Comparison of ENCODE assay signal across 1 cellular context in the genomic region with DNA sequence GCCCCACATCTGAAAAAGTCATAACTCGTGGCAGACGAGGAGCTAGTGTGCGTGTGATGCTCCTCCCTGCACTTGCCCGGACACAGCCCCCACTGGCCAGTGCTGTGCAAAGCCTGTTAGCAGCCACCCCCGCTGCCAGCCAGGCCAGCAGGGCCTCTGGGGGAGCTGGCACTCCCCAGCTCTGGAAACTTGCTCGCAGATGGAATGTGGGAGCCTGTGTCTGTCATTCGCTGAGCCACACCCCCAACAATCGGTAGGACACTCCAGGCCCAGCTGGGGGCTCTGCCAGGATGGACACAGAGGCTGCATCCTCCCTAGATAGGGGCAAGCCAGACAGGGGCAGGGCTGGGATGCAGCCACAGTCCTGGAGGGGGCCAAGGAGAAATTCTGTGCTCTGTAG.
TF ChIP-seq lines count a peak whose summit lies in the region.

No MANE protein-coding gene starts in this region.

TF ChIP-seq in WTC11, 78 proteins besides CTCF, POLR2A, EP300 and RAD21 (continued from another document):
- TF ChIP-seq SMAD3 (CRISPR knock-in tag; IDR thresholded peaks at IDR 0.05; ENCODE audit: borderline replicate concordance) (no peak), AFF4 (CRISPR knock-in tag; IDR thresholded peaks at IDR 0.05; ENCODE audit: borderline replicate concordance) (no peak), EMX1 (CRISPR knock-in tag; IDR thresholded peaks at IDR 0.05) (no peak)
- TF ChIP-seq, protein P1, sequence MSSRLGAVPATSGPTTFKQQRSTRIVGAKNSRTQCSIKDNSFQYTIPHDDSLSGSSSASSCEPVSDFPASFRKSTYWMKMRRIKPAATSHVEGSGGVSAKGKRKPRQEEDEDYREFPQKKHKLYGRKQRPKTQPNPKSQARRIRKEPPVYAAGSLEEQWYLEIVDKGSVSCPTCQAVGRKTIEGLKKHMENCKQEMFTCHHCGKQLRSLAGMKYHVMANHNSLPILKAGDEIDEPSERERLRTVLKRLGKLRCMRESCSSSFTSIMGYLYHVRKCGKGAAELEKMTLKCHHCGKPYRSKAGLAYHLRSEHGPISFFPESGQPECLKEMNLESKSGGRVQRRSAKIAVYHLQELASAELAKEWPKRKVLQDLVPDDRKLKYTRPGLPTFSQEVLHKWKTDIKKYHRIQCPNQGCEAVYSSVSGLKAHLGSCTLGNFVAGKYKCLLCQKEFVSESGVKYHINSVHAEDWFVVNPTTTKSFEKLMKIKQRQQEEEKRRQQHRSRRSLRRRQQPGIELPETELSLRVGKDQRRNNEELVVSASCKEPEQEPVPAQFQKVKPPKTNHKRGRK (CRISPR knock-in tag; IDR thresholded peaks at IDR 0.05; ENCODE audit: borderline replicate concordance) = no peak
